8 cellular contexts compared by ENCODE assay signal in the genomic region with DNA sequence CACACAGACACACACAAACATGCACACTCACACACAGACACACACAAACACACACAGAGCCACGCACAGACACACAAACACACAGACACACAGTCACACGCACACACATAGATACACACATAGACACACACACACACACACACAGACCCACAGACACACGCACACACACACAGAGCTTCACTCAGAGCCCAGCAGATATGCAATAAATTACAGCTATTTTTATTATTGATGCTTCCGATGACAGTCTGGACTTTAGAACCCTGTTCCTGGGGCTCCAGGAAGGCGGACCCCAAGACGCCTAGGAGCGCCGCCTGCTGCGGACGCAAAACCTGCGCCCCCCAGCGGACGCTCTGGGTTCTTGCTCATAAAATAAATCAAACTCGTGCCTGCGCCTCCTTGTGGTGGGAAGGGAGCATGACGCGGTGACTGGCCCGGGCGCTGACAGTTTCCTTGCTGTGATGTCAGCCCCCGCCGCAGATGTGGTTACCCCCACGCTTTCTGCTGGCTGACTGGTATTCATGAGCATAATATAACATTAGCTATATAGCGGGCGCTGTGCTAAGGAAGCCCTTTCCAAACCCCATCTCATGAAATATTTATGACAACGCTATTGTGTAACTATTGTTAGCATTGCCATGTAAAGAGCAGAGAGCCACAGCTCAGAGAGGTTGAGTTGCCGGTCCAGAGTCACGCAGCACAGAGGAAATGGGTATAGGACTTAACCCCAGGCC.
DNase-seq lines count a peak whose midpoint lies in the region; ATAC-seq and TF ChIP-seq lines count a peak whose summit lies in the region.

No MANE protein-coding gene starts in this region.

- peak overlapping the region; percentile 63 for H3K4me2 ChIP-seq in hepatocyte

- WGBS in hepatocyte (ENCODE audit: low lambda C conversion rate, missing lambda C conversion rate): 25% methylated on average over 27 of the region's 27 CpGs

- peak overlapping the region in 1 of 3 donors; percentile 40 for H3K9ac ChIP-seq in skeletal muscle tissue (ENCODE audit: low read depth in 1 of 3, low read length in 3 of 3)

- no peak overlapping the region for H3K27ac ChIP-seq in ascending aorta
- no peak overlapping the region for H3K27ac ChIP-seq in hepatocyte
- H3K27ac ChIP-seq in skeletal muscle tissue (ENCODE audit: low read depth, low read length): no peak overlapping the region

- H3K27me3 ChIP-seq in ascending aorta (no peaks in the 10 kb centered on the region), hepatocyte (peaks cover 3% of the 10 kb centered on the region), skeletal muscle tissue (ENCODE audit: control insufficient read depth in 3 of 3, insufficient read depth in 3 of 3, low read length in 3 of 3) (peaks cover 4 to 16% (median 14%) of the 10 kb centered on the region in 3 donors)

- H3K36me3 ChIP-seq in ascending aorta (no peaks in the 10 kb centered on the region), hepatocyte (replicated peaks; ENCODE audit: insufficient read depth, low read depth) (no peaks in the 10 kb centered on the region), skeletal muscle tissue (ENCODE audit: control insufficient read depth in 3 of 3, insufficient read depth in 3 of 3, low read length in 3 of 3) (no peaks in the 10 kb centered on the region)

- no peaks in the 10 kb centered on the region for H4K20me1 ChIP-seq in hepatocyte (ENCODE audit: insufficient read depth, poor library complexity, severe bottlenecking)

- H3K9me3 ChIP-seq in ascending aorta (no peaks in the 10 kb centered on the region), hepatocyte (ENCODE audit: low read depth) (no peaks in the 10 kb centered on the region), skeletal muscle tissue (ENCODE audit: control insufficient read depth in 3 of 3, low read length in 3 of 3) (no peaks in the 10 kb centered on the region)

- peak; percentile 30 for ATAC-seq in HG02943 (IDR thresholded peaks at IDR 0.05; ENCODE audit: low read depth, unreplicated experiment)

- no peaks in the 10 kb centered on the region for H3K9me2 ChIP-seq in hepatocyte (replicated peaks; ENCODE audit: insufficient read depth)

- intact Hi-C loops in ascending aorta (cut with DNase I): loop anchor here (1.0 to 2.0 kb wide), 3 partner anchors 168 to 261 kb away; no protein-coding TSS in a partner anchor

- H3K4me1 ChIP-seq in ascending aorta (no peaks in the 10 kb centered on the region), hepatocyte (ENCODE audit: insufficient read depth) (peaks cover 3% of the 10 kb centered on the region), skeletal muscle tissue (ENCODE audit: control insufficient read depth in 3 of 3, insufficient read depth in 3 of 3, low read length in 3 of 3) (peaks cover 14 to 17% (median 16%) of the 10 kb centered on the region in 3 donors)

- H3K79me2 ChIP-seq in hepatocyte: no peaks in the 10 kb centered on the region

- H3K4me3 ChIP-seq in GM12875 (ENCODE audit: low read depth, low read length) (no peak overlapping the region), ascending aorta (no peak overlapping the region), hepatocyte (no peak overlapping the region), skeletal muscle tissue (ENCODE audit: low read length in 3 of 3) (peak overlapping the region; percentile 2 to 49 (median 41))

- DNase-seq in NCI-H2029 (lab: John Stamatoyannopoulos, UW): peak; percentile 14
- DNase-seq in T-helper 9 cell: peak; percentile 95
- DNase-seq in ascending aorta (ENCODE audit: low spot score in 2 of 2): peak; percentile 33 to 93
- DNase-seq in hepatocyte (ENCODE audit: low spot score): peak; percentile 91
- DNase-seq in DMS79 (lab: John Stamatoyannopoulos, UW): no peak

- H2AFZ ChIP-seq in hepatocyte: no peak overlapping the region

- TF ChIP-seq CTCF in GM12875 (IDR thresholded peaks at IDR 0.05; ENCODE audit: borderline replicate concordance, insufficient read depth, low read depth, low read length) (peak; percentile 98), ascending aorta (IDR thresholded peaks at IDR 0.05) (peak; percentile 99 to 100 (median 99)), hepatocyte (IDR thresholded peaks at IDR 0.05; ENCODE audit: poor library complexity) (peak; percentile 100)

Comparison
In these comparisons a context has a peak if more than half of its experiments do, and no peak if none do; other contexts are left out.
1. H3K4me3 ChIP-seq: peak in skeletal muscle tissue (3 of 3); none in GM12875 (single experiment), ascending aorta (0 of 2) and hepatocyte (single experiment).
2. Peak in every context shown above with its lines, with median percentiles within 50 percentile points of each other: CTCF ChIP-seq.